Comparison of ENCODE assay signal across 8 cellular contexts in the genomic region with DNA sequence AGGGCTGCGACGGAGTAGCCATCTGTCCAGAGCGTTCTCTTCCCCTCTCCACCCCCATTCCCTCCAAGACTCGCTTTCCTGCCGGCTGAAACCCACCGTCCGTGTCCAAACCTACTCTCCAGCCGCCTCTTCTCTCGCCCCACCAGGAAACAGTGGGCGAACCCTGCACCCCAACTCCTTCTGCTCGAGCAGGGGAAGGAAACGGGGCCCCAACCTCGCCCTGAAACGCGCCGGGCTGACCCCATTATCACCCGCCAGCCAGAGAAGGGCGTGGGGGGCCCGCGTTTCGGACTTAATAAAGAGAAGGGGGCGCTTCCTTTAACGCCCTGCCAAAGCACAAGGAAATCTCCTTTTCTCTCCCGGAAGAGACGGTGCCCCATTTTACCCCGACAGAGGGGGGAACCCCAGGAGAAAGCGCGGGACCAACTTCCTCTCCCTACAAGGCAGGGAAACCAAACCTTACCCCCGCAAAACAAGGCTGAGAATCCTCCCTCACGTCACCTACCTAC. TPM values are rescaled to one million over a fixed set of nuclear protein-coding genes. Genes with fewer than 3 reads are reported as not detected.
DNase-seq lines count a peak whose midpoint lies in the region; ATAC-seq, FAIRE-seq and TF ChIP-seq lines count a peak whose summit lies in the region.

No MANE protein-coding gene starts in this region.

- H3K9me3 ChIP-seq in mucosa of descending colon: no peaks in the 10 kb centered on the region

- H3K4me1 ChIP-seq in mucosa of descending colon (ENCODE audit: low read depth): peaks cover 25% of the 10 kb centered on the region

- ATAC-seq in activated CD4-positive, CD25-positive, alpha-beta regulatory T cell treated with anti-CD3 and anti-CD28 coated beads, Interleukin-2, amount 50 U/mL, for 24 hours: no peak
- no peak for ATAC-seq in mucosa of descending colon

- TF ChIP-seq CTCF in mucosa of descending colon (IDR thresholded peaks at IDR 0.05): no peak

- intact Hi-C loops in mucosa of descending colon (cut with DNase I, micrococcal nuclease): no loop called here

- no peak for FAIRE-seq in GM19239 (lab: Jason Lieb, UNC)

- peak overlapping the region; percentile 100 for H3K27ac ChIP-seq in temporal lobe (ENCODE audit: low read depth, low read length)

- peak overlapping the region; percentile 92 for H3K4me3 ChIP-seq in mucosa of descending colon

- H3K36me3 ChIP-seq in mucosa of descending colon (ENCODE audit: low read depth): no peaks in the 10 kb centered on the region

- DNase-seq in activated CD4-positive, CD25-positive, alpha-beta regulatory T cell treated with anti-CD3 and anti-CD28 coated beads, Interleukin-2, amount 50 U/mL, for 72 hours: peak; percentile 60
- peak; percentile 20 for DNase-seq in activated CD4-positive, alpha-beta T cell treated with anti-CD3 and anti-CD28 coated beads for 1 hour
- peak; percentile 33 for DNase-seq in dermis blood vessel endothelial cell
- peak; percentile 49 to 65 (median 64) for DNase-seq in mucosa of descending colon
- no peak for DNase-seq in GM19239 (ENCODE audit: insufficient read length, low spot score)
- DNase-seq in cortex of kidney (lab: John Stamatoyannopoulos, UW): no peak

RNA-seq across cellular contexts. Expression of gene ZC3H4, which starts 2.4 kb away (rescaled TPM):
- total RNA-seq in dermis blood vessel endothelial cell: 11.9 and 21.9 TPM in 2 replicates
- 10 to 100 TPM; 44.4 to 53.4 (median 52.8) TPM for total RNA-seq in mucosa of descending colon
- total RNA-seq in temporal lobe: 14.0 TPM

RNA-seq across cellular contexts. Expression of gene SAE1, which starts 19.5 kb away (rescaled TPM):
- total RNA-seq in dermis blood vessel endothelial cell (168 and 236 TPM in 2 replicates), mucosa of descending colon (100 to 1,000 TPM in 1 of 3 donors, 10 to 100 TPM in 2; 41.7 to 133 (median 66.4) TPM), temporal lobe (73.5 TPM)

Comparison
In these comparisons a context has a peak if more than half of its experiments do, and no peak if none do; other contexts are left out.
1. DNase-seq: peak in activated CD4-positive, CD25-positive, alpha-beta regulatory T cell treated with anti-CD3 and anti-CD28 coated beads, Interleukin-2, amount 50 U/mL, for 72 hours (single experiment), activated CD4-positive, alpha-beta T cell treated with anti-CD3 and anti-CD28 coated beads for 1 hour (single experiment), dermis blood vessel endothelial cell (single experiment) and mucosa of descending colon (3 of 3); none in GM19239 (single experiment) and cortex of kidney (single experiment).